ENCODE assay signal across 17 cellular contexts in genomic region chr4:41050840-41051775, GRCh38.
A peak's percentile ranks its signal among the peaks of the same experiment; 100 is the strongest.
DNase-seq lines count a peak whose midpoint lies in the region; ATAC-seq and TF ChIP-seq lines count a peak whose summit lies in the region.
"Had no signal": no experiment of that assay in that cellular context is flagged by ENCODE, and none has a peak within 500 bp of the region (broad histone marks: within the 10 kb centered on the region; RNA-seq: fewer than 3 reads in every experiment).

No MANE protein-coding gene starts in this region.

- no peaks in the 10 kb centered on the region for H3K27me3 ChIP-seq in left lung
- H3K27me3 ChIP-seq: colonic mucosa, pancreas, transverse colon had no signal

- no peaks in the 10 kb centered on the region for H3K4me1 ChIP-seq in left lung
- H3K4me1 ChIP-seq: colonic mucosa, pancreas, transverse colon had no signal

- H3K4me3 ChIP-seq in fibroblast of mammary gland (ENCODE audit: control insufficient read depth, low read depth, low read length), result no peak overlapping the region
- peak overlapping the region in 1 of 2 donors; percentile 14 for H3K4me3 ChIP-seq in left lung
- H3K4me3 ChIP-seq: colonic mucosa, pancreas, transverse colon had no signal

- peak; percentile 17 for DNase-seq in amniotic epithelial cell (ENCODE audit: low read depth)
- peak; percentile 25 for DNase-seq in fibroblast of mammary gland (ENCODE audit: low read depth)
- DNase-seq in left lung, result no peak
- peak in 1 of 49 donors; percentile 4 for DNase-seq in substantia nigra (lab: John Stamatoyannopoulos, UW)
- no peak for DNase-seq in NCI-H1436 treated with DMSO at 0.1 percent for 48 hours (lab: John Stamatoyannopoulos, UW)
- no peak for DNase-seq in NCI-H446 treated with DMSO at 0.1 percent for 48 hours (lab: John Stamatoyannopoulos, UW)
- DNase-seq: activated gamma-delta T cell treated with Interleukin-2 at 50 U/mL for 16 hours, amygdala, colonic mucosa, DMS79, NCI-H1417 treated with DMSO at 0.1 percent for 48 hours, NCI-H82, pancreas, transverse colon had no signal

- H3K27ac ChIP-seq in left lung, result peak overlapping the region; percentile 19 to 66
- peak overlapping the region; percentile 38 for H3K27ac ChIP-seq in substantia nigra (ENCODE audit: low read depth, low read length, poor library complexity, severe bottlenecking)
- H3K27ac ChIP-seq: colonic mucosa, pancreas, transverse colon had no signal

- no peaks in the 10 kb centered on the region for H3K36me3 ChIP-seq in left lung
- H3K36me3 ChIP-seq: colonic mucosa, pancreas, transverse colon had no signal

- H3K9me3 ChIP-seq in left lung, result no peaks in the 10 kb centered on the region
- H3K9me3 ChIP-seq: colonic mucosa, pancreas, transverse colon had no signal

- intact Hi-C loops in left lung (cut with DNase I), result no loop called here

- ATAC-seq in left lung (no peak), HG03095 (IDR thresholded peaks at IDR 0.05; ENCODE audit: unreplicated experiment) (no peak), HG03521 (IDR thresholded peaks at IDR 0.05; ENCODE audit: unreplicated experiment) (no peak)
- ATAC-seq: activated CD4-positive, CD25-positive, alpha-beta regulatory T cell treated with anti-CD3 and anti-CD28 coated beads, Interleukin-2, amount 50 U/mL, for 24 hours; pancreas had no signal

- TF ChIP-seq CTCF in fibroblast of mammary gland (conservative IDR thresholded peaks at IDR 0.05; ENCODE audit: control insufficient read depth, insufficient read depth, low read depth, low read length), result no peak
- TF ChIP-seq CTCF in left lung (IDR thresholded peaks at IDR 0.05), result no peak

Comparison
In these comparisons a context has a peak if more than half of its experiments do, and no peak if none do; other contexts are left out.
1. DNase-seq: peak in amniotic epithelial cell (single experiment) and fibroblast of mammary gland (single experiment); none in left lung (0 of 2), NCI-H1436 treated with DMSO at 0.1 percent for 48 hours (single experiment) and NCI-H446 treated with DMSO at 0.1 percent for 48 hours (single experiment).